Comparison of ENCODE assay signal across 1 cellular context in the genomic region with DNA sequence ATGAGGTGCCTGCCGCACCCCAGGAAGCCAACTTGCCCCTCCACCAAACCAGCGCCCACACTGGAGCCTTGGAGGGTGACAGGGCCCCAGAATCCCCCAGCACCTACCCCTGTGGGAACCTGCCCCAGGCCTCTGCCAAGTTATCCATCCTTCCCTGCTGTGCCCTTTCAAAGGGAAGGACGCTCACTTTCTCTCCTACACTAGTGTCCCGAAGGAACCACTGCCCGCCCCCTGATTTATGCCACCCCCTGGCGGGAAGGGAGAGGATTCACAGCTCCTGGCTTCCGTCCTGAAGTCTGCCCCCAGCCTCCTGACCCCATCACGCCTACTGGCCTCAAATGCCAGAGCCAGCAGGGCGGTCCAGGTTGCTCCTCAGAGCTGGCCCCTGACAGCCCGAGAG.
TF ChIP-seq lines count a peak whose summit lies in the region.

No MANE protein-coding gene starts in this region.

TF ChIP-seq in endothelial cell of umbilical vein, 7 proteins besides CTCF, POLR2A, EP300 and RAD21:
- TF ChIP-seq MAX (IDR thresholded peaks at IDR 0.05; ENCODE audit: insufficient read depth, insufficient read length) (no peak), EZH2 (IDR thresholded peaks at IDR 0.05; ENCODE audit: borderline replicate concordance, low read depth, low read length, severe bottlenecking) (no peak), GATA2 (IDR thresholded peaks at IDR 0.05; ENCODE audit: insufficient read depth, insufficient read length, low read depth, low read length) (no peak), POLR2AphosphoS5 (IDR thresholded peaks at IDR 0.05; ENCODE audit: insufficient read depth, low read depth, low read length) (no peak), FOS (IDR thresholded peaks at IDR 0.05; ENCODE audit: borderline replicate concordance, insufficient read depth, low read length) (no peak), MYC (IDR thresholded peaks at IDR 0.05; ENCODE audit: low read depth, low read length) (no peak), JUN (IDR thresholded peaks at IDR 0.05; ENCODE audit: borderline replicate concordance, insufficient read depth, insufficient read length, low read depth) (no peak)
